ENCODE assay signal across 19 cellular contexts in genomic region chrX:108105473-108105872, GRCh38.
"Had no signal": no experiment of that assay in that cellular context is flagged by ENCODE, and none has a peak within 500 bp of the region (broad histone marks: within the 10 kb centered on the region; RNA-seq: fewer than 3 reads in every experiment).

No MANE protein-coding gene starts in this region.

- H3K27me3 Mint-ChIP-seq: naive thymus-derived CD4-positive, alpha-beta T cell had no signal

- H3K4me3 ChIP-seq: esophagus squamous epithelium, gastroesophageal sphincter, hepatocyte, right atrium auricular region, sigmoid colon, skin epidermis, stomach had no signal

- H3K4me2 ChIP-seq: hepatocyte had no signal

- H2AFZ ChIP-seq: hepatocyte had no signal

- H3K27ac Mint-ChIP-seq: naive thymus-derived CD4-positive, alpha-beta T cell had no signal

- H3K27me3 ChIP-seq: esophagus squamous epithelium, gastroesophageal sphincter, hepatocyte, right atrium auricular region, sigmoid colon, stomach had no signal

- H3K79me2 ChIP-seq: hepatocyte had no signal

- H3K36me3 ChIP-seq: esophagus squamous epithelium, gastroesophageal sphincter, right atrium auricular region, sigmoid colon, stomach had no signal

- FAIRE-seq: endometrium had no signal

- H3K27ac ChIP-seq: epithelial cell of prostate, esophagus squamous epithelium, gastroesophageal sphincter, hepatocyte, right atrium auricular region, sigmoid colon, skin epidermis, stomach had no signal

- H3K9me3 ChIP-seq: esophagus squamous epithelium, gastroesophageal sphincter, sigmoid colon had no signal

- ATAC-seq: gastroesophageal sphincter; left colon; naive thymus-derived CD4-positive, alpha-beta T cell had no signal

- DNase-seq: effector memory CD4-positive, alpha-beta T cell; esophagus squamous epithelium; foreskin fibroblast; left colon; mammary epithelial cell; naive thymus-derived CD4-positive, alpha-beta T cell; posterior cingulate gyrus; sigmoid colon; stimulated activated CD4-positive, alpha-beta T cell treated with anti-CD3 and anti-CD28 coated beads, Interleukin-2, amount 100 ng/mL, for 24 hours; stimulated activated CD4-positive, alpha-beta T cell treated with anti-CD3 and anti-CD28 coated beads, Interleukin-4, amount 100 ng/mL, for 4 hours; stimulated activated naive CD4-positive, alpha-beta T cell; stomach; trophoblast cell had no signal

- H3K4me3 Mint-ChIP-seq: naive thymus-derived CD4-positive, alpha-beta T cell had no signal

- H3K4me1 ChIP-seq: esophagus squamous epithelium, gastroesophageal sphincter, right atrium auricular region, sigmoid colon, stomach had no signal
